In genomic region chr1:225739542-225740107, GRCh38 we compare ENCODE assay signal across 26 cellular contexts.
"Had no signal": no experiment of that assay in that cellular context is flagged by ENCODE, and none has a peak within 500 bp of the region (broad histone marks: within the 10 kb centered on the region; RNA-seq: fewer than 3 reads in every experiment).

No MANE protein-coding gene starts in this region.

- ATAC-seq: esophagus mucosa; foreskin keratinocyte; left cardiac atrium; left lung; mucosa of descending colon; natural killer cell treated with Interleukin-12 subunit alpha and Interleukin-12 subunit beta and Interleukin-15 and Interleukin-18, amount 100 ng/mL, for 72 hours; sciatic nerve; stimulated activated effector memory CD8-positive, alpha-beta T cell treated with anti-CD3 and anti-CD28 coated beads, Interleukin-12 subunit alpha, Interleukin-12 subunit beta, amount 100 ng/mL, for 72 hours had no signal

- H3K27ac ChIP-seq: dorsolateral prefrontal cortex, epithelial cell of prostate, foreskin keratinocyte, left lung, neural progenitor cell, parathyroid adenoma, stomach, testis, tibial nerve, upper lobe of left lung had no signal

- H3K27me3 ChIP-seq: dorsolateral prefrontal cortex, foreskin keratinocyte, left lung, stomach, testis, tibial nerve, upper lobe of left lung had no signal

- H3K4me3 ChIP-seq: dorsolateral prefrontal cortex, left lung, mucosa of descending colon, neural progenitor cell, smooth muscle cell, stomach, testis, tibial nerve, upper lobe of left lung had no signal

- H3K9me3 ChIP-seq: left lung, mucosa of descending colon, stomach, testis, tibial nerve, upper lobe of left lung had no signal

- DNase-seq: dorsolateral prefrontal cortex; effector CD4-positive, alpha-beta T cell; glutamatergic neuron; hypothalamus; left cardiac atrium; left lung; mesenchymal stem cell; mucosa of descending colon; naive B cell; stimulated activated CD4-positive, alpha-beta T cell treated with anti-CD3 and anti-CD28 coated beads, Interleukin-12 subunit alpha, Interleukin-12 subunit beta, amount 100 ng/mL, for 4 hours; stimulated activated CD4-positive, alpha-beta T cell treated with anti-CD3 and anti-CD28 coated beads, Interleukin-1b, Interleukin-23, amount 100 ng/mL, for 48 hours; stimulated activated CD4-positive, alpha-beta T cell treated with anti-CD3 and anti-CD28 coated beads, Interleukin-4, amount 100 ng/mL, for 24 hours; stimulated activated naive CD4-positive, alpha-beta T cell treated with Interleukin-2 at 50 U/mL for 16 hours; stomach; testis; upper lobe of left lung had no signal

- H3K36me3 ChIP-seq: left lung, neural progenitor cell, stomach, tibial nerve, upper lobe of left lung had no signal
